18 cellular contexts compared by ENCODE assay signal in genomic region chr13:49908637-49909036, GRCh38. TPM values are rescaled to one million over a fixed set of nuclear protein-coding genes. Genes with fewer than 3 reads are reported as not detected.
DNase-seq lines count a peak whose midpoint lies in the region; ATAC-seq and TF ChIP-seq lines count a peak whose summit lies in the region.
"Had no signal": no experiment of that assay in that cellular context is flagged by ENCODE, and none has a peak within 500 bp of the region (broad histone marks: within the 10 kb centered on the region; RNA-seq: fewer than 3 reads in every experiment).

No MANE protein-coding gene starts in this region.

- H3K4me2 ChIP-seq in DOHH2 (ENCODE audit: low read length) (no peak overlapping the region), OCI-LY1 (ENCODE audit: low read length) (no peak overlapping the region)
- H3K4me2 ChIP-seq: BLaER1 treated with 17β-estradiol and CSF1 and Interleukin-3, amounts not matched to agents 10 nM and 100 nM; smooth muscle cell had no signal

- H3K4me3 Mint-ChIP-seq in endodermal cell (no peak overlapping the region), natural killer cell (no peak overlapping the region)
- no peak overlapping the region for H3K4me3 Mint-ChIP-seq in activated T-cell treated with anti-CD3 and anti-CD28 coated beads, Interleukin-2, amount 50 U/mL, for 72 hours
- H3K4me3 Mint-ChIP-seq: activated T-helper 17 cell treated with anti-CD3 and anti-CD28 coated beads, Interleukin-2, amount 50 U/mL, for 72 hours had no signal

- H2AFZ ChIP-seq in OCI-LY1 (ENCODE audit: low read length): no peak overlapping the region

- H4K20me1 ChIP-seq in DOHH2 (ENCODE audit: control insufficient read depth, insufficient read depth, low read depth, low read length) (no peaks in the 10 kb centered on the region), OCI-LY1 (ENCODE audit: insufficient read depth, low read length) (no peaks in the 10 kb centered on the region)
- H4K20me1 ChIP-seq: BLaER1 treated with 17β-estradiol and CSF1 and Interleukin-3, amounts not matched to agents 10 nM and 100 nM had no signal

- H3K9me3 Mint-ChIP-seq in endodermal cell: peaks cover 2% of the 10 kb centered on the region
- H3K9me3 Mint-ChIP-seq in activated T-cell treated with anti-CD3 and anti-CD28 coated beads, Interleukin-2, amount 50 U/mL, for 72 hours: no peaks in the 10 kb centered on the region
- no peaks in the 10 kb centered on the region for H3K9me3 Mint-ChIP-seq in natural killer cell
- H3K9me3 Mint-ChIP-seq: activated T-helper 17 cell treated with anti-CD3 and anti-CD28 coated beads, Interleukin-2, amount 50 U/mL, for 72 hours had no signal

- H3K27me3 Mint-ChIP-seq in endodermal cell (ENCODE audit: insufficient read depth): no peaks in the 10 kb centered on the region
- H3K27me3 Mint-ChIP-seq in activated T-cell treated with anti-CD3 and anti-CD28 coated beads, Interleukin-2, amount 50 U/mL, for 72 hours (ENCODE audit: low read depth): no peaks in the 10 kb centered on the region
- no peaks in the 10 kb centered on the region for H3K27me3 Mint-ChIP-seq in natural killer cell (ENCODE audit: low read depth in 2 of 2)
- H3K27me3 Mint-ChIP-seq: activated T-helper 17 cell treated with anti-CD3 and anti-CD28 coated beads, Interleukin-2, amount 50 U/mL, for 72 hours had no signal

- 75 to 88% methylated on average over 4 of the region's 5 CpGs for WGBS in endodermal cell (ENCODE audit: insufficient coverage in 1 of 2, insufficient read length in 1 of 2), 2 experiments

- H3K4me3 ChIP-seq in A673 (ENCODE audit: low read depth, low read length, poor library complexity, severe bottlenecking) (no peak overlapping the region), DOHH2 (ENCODE audit: low read length) (no peak overlapping the region), OCI-LY1 (ENCODE audit: low read depth, low read length, poor library complexity, severe bottlenecking) (no peak overlapping the region), endodermal cell (ENCODE audit: low read length) (no peak overlapping the region)
- H3K4me3 ChIP-seq: BLaER1 treated with 17β-estradiol and CSF1 and Interleukin-3, amounts not matched to agents 10 nM and 100 nM; gastrocnemius medialis; ovary; smooth muscle cell; tibial artery had no signal

- H3K79me2 ChIP-seq in DOHH2 (ENCODE audit: control insufficient read depth, low read length) (no peaks in the 10 kb centered on the region), OCI-LY1 (ENCODE audit: insufficient read depth, low read length) (no peaks in the 10 kb centered on the region)

- peak; percentile 50 for TF ChIP-seq CTCF in A673 (conservative IDR thresholded peaks at IDR 0.05; ENCODE audit: low read depth, low read length)
- peak; percentile 30 for TF ChIP-seq CTCF in DOHH2 (IDR thresholded peaks at IDR 0.05; ENCODE audit: low read depth, low read length, poor library complexity, severe bottlenecking)
- TF ChIP-seq CTCF in OCI-LY1 (IDR thresholded peaks at IDR 0.05; ENCODE audit: low read length): peak; percentile 47
- TF ChIP-seq CTCF in endodermal cell (conservative IDR thresholded peaks at IDR 0.05): peak; percentile 66
- TF ChIP-seq CTCF in natural killer cell (IDR thresholded peaks at IDR 0.05): no peak

- H3K27ac ChIP-seq in A673 (ENCODE audit: low read depth, low read length, poor library complexity, severe bottlenecking) (no peak overlapping the region), DOHH2 (ENCODE audit: low read depth, low read length) (no peak overlapping the region), OCI-LY1 (ENCODE audit: low read depth, low read length, poor library complexity, severe bottlenecking) (no peak overlapping the region), endodermal cell (ENCODE audit: low read depth, low read length) (no peak overlapping the region)
- H3K27ac ChIP-seq: BLaER1 treated with 17β-estradiol and CSF1 and Interleukin-3, amounts not matched to agents 10 nM and 100 nM; gastrocnemius medialis; HL-60; ovary; tibial artery had no signal

- H3K36me3 Mint-ChIP-seq in endodermal cell (ENCODE audit: low read depth) (peaks cover 4% of the 10 kb centered on the region), natural killer cell (peaks cover 6% of the 10 kb centered on the region)
- no peaks in the 10 kb centered on the region for H3K36me3 Mint-ChIP-seq in activated T-cell treated with anti-CD3 and anti-CD28 coated beads, Interleukin-2, amount 50 U/mL, for 72 hours (ENCODE audit: insufficient read depth in 2 of 2)

- POLR2A ChIA-PET in A673 (lab: Charles Lee; ENCODE audit: low non-redundant PET): no interaction called here

- no peaks in the 10 kb centered on the region for H3K36me3 ChIP-seq in A673 (ENCODE audit: insufficient read depth, low read length, poor library complexity, severe bottlenecking)
- H3K36me3 ChIP-seq in DOHH2 (ENCODE audit: control insufficient read depth, low read length): no peaks in the 10 kb centered on the region
- no peaks in the 10 kb centered on the region for H3K36me3 ChIP-seq in OCI-LY1 (ENCODE audit: insufficient read depth, low read length)
- H3K36me3 ChIP-seq in endodermal cell (ENCODE audit: control insufficient read depth, insufficient read depth, low read length): no peaks in the 10 kb centered on the region
- H3K36me3 ChIP-seq: ovary had no signal

- ATAC-seq in activated T-cell treated with anti-CD3 and anti-CD28 coated beads, Interleukin-2, amount 50 U/mL, for 72 hours (replicated peaks in 1 of 2): no peak
- no peak for ATAC-seq in HG03159 (IDR thresholded peaks at IDR 0.05; ENCODE audit: unreplicated experiment)
- no peak for ATAC-seq in natural killer cell
- ATAC-seq: gastrocnemius medialis, left lobe of liver had no signal

- H3K27me3 ChIP-seq in A673 (replicated peaks; ENCODE audit: insufficient read depth, low read depth, low read length, poor library complexity) (no peaks in the 10 kb centered on the region), DOHH2 (ENCODE audit: control insufficient read depth, low read length) (no peaks in the 10 kb centered on the region), OCI-LY1 (ENCODE audit: insufficient read depth, low read length) (no peaks in the 10 kb centered on the region), endodermal cell (ENCODE audit: control insufficient read depth, insufficient read depth, low read length, poor library complexity, severe bottlenecking) (no peaks in the 10 kb centered on the region)
- H3K27me3 ChIP-seq: BLaER1 treated with 17β-estradiol and CSF1 and Interleukin-3, amounts not matched to agents 10 nM and 100 nM; gastrocnemius medialis; ovary; tibial artery had no signal

- H3K9me2 ChIP-seq in DOHH2 (replicated peaks; ENCODE audit: control insufficient read depth, low read length) (no peaks in the 10 kb centered on the region), OCI-LY1 (ENCODE audit: low read depth, low read length) (no peaks in the 10 kb centered on the region)

- CTCF ChIA-PET in A673 (lab: Charles Lee): interaction anchor here (0.9 kb wide), 1 partner anchor 1003 kb away, joined by 6 read pairs; no protein-coding TSS in a partner anchor

- H3K27ac Mint-ChIP-seq in endodermal cell: no peak overlapping the region
- H3K27ac Mint-ChIP-seq in activated T-cell treated with anti-CD3 and anti-CD28 coated beads, Interleukin-2, amount 50 U/mL, for 72 hours: no peak overlapping the region
- H3K27ac Mint-ChIP-seq in natural killer cell: no peak overlapping the region
- H3K27ac Mint-ChIP-seq: activated T-helper 17 cell treated with anti-CD3 and anti-CD28 coated beads, Interleukin-2, amount 50 U/mL, for 72 hours had no signal

- intact Hi-C loops in A673 (cut with micrococcal nuclease; ENCODE audit: unreplicated experiment): no loop called here
- intact Hi-C loops in natural killer cell (cut with micrococcal nuclease): no loop called here

- H3K9ac ChIP-seq in OCI-LY1 (ENCODE audit: low read length) (no peak overlapping the region), endodermal cell (ENCODE audit: extremely low read depth, low read length, poor library complexity, severe bottlenecking) (no peak overlapping the region)
- H3K9ac ChIP-seq: BLaER1 treated with 17β-estradiol and CSF1 and Interleukin-3, amounts not matched to agents 10 nM and 100 nM had no signal

- BruUV-seq in A673 (replicated peaks; lab: Mats Ljungman, UMichigan): no TSS peak

- no peaks in the 10 kb centered on the region for H3K9me3 ChIP-seq in A673 (ENCODE audit: low read depth, low read length, poor library complexity, severe bottlenecking)
- H3K9me3 ChIP-seq in DOHH2 (ENCODE audit: control insufficient read depth, insufficient read depth, low read length): no peaks in the 10 kb centered on the region
- H3K9me3 ChIP-seq in OCI-LY1 (ENCODE audit: low read length): no peaks in the 10 kb centered on the region
- no peaks in the 10 kb centered on the region for H3K9me3 ChIP-seq in endodermal cell (ENCODE audit: control insufficient read depth, low read length)
- H3K9me3 ChIP-seq: gastrocnemius medialis, ovary, tibial artery had no signal

- 0 out of 2 replicates have a peak, but pooled peaks cover 3% of the 10 kb centered on the region for H3F3A ChIP-seq in DOHH2 (ENCODE audit: control insufficient read depth, insufficient read depth)
- no peaks in the 10 kb centered on the region for H3F3A ChIP-seq in OCI-LY1 (ENCODE audit: insufficient read depth, low read length)

- H3K4me1 Mint-ChIP-seq in endodermal cell (no peaks in the 10 kb centered on the region), natural killer cell (no peaks in the 10 kb centered on the region)
- no peaks in the 10 kb centered on the region for H3K4me1 Mint-ChIP-seq in activated T-cell treated with anti-CD3 and anti-CD28 coated beads, Interleukin-2, amount 50 U/mL, for 72 hours (ENCODE audit: low read depth)
- H3K4me1 Mint-ChIP-seq: activated T-helper 17 cell treated with anti-CD3 and anti-CD28 coated beads, Interleukin-2, amount 50 U/mL, for 72 hours had no signal

- H3K4me1 ChIP-seq in A673 (ENCODE audit: insufficient read depth, low read length, poor library complexity, severe bottlenecking) (no peaks in the 10 kb centered on the region), DOHH2 (ENCODE audit: control insufficient read depth, low read length) (no peaks in the 10 kb centered on the region), OCI-LY1 (ENCODE audit: insufficient read depth, low read length, severe bottlenecking) (no peaks in the 10 kb centered on the region), endodermal cell (ENCODE audit: control insufficient read depth, insufficient read depth, low read length) (no peaks in the 10 kb centered on the region)
- H3K4me1 ChIP-seq: BLaER1 treated with 17β-estradiol and CSF1 and Interleukin-3, amounts not matched to agents 10 nM and 100 nM; gastrocnemius medialis; tibial artery had no signal

- DNase-seq in A673 (ENCODE audit: low spot score) (peak; percentile 11), endodermal cell (peak; percentile 52), HCEC 1CT (no peak), natural killer cell (no peak)
- DNase-seq in activated T-cell treated with anti-CD3 and anti-CD28 coated beads, Interleukin-2, amount 50 U/mL, for 72 hours: no peak
- DNase-seq: central memory CD4-positive, alpha-beta T cell; DMS79; gastrocnemius medialis; ovary; tibial artery had no signal

RNA-seq across cellular contexts. Expression of gene SPRYD7, which starts 27.5 kb away (rescaled TPM):
- total RNA-seq in A673 (2021) (2.9 and 3.7 TPM in 2 replicates), endodermal cell (1 to 10 TPM; 2.0 to 5.6 TPM), natural killer cell (1 to 10 TPM; 3.0 to 6.2 (median 4.4) TPM)
- 5.3 TPM for polyA plus RNA-seq in endodermal cell (2013, experiment 1 of 2)
- 5.1 TPM for polyA plus RNA-seq in endodermal cell (2013, experiment 2 of 2)
- total RNA-seq in activated T-cell treated with anti-CD3 and anti-CD28 coated beads, Interleukin-2, amount 50 U/mL, for 72 hours: 1 to 10 TPM; 3.7 to 6.4 TPM

Comparison
In these comparisons a context has a peak if more than half of its experiments do, and no peak if none do; other contexts are left out.
1. DNase-seq: peak in A673 (single experiment) and endodermal cell (single experiment); none in HCEC 1CT (single experiment), activated T-cell treated with anti-CD3 and anti-CD28 coated beads, Interleukin-2, amount 50 U/mL, for 72 hours (0 of 2) and natural killer cell (single experiment).